Comparison of ENCODE assay signal across 8 cellular contexts in genomic region chr4:13548984-13549546, GRCh38. TPM values are rescaled to one million over a fixed set of nuclear protein-coding genes. Genes with fewer than 3 reads are reported as not detected.
DNase-seq lines count a peak whose midpoint lies in the region; ATAC-seq, FAIRE-seq and TF ChIP-seq lines count a peak whose summit lies in the region.

No MANE protein-coding gene starts in this region.

- H3K4me3 ChIP-seq in HEK293 (ENCODE audit: low read depth, low read length) (peak overlapping the region; percentile 34), MM.1S (ENCODE audit: low read length) (peak overlapping the region; percentile 79), SJSA1 (peak overlapping the region; percentile 38), pancreas (peak overlapping the region in 2 of 4 donors; percentile 19 to 34), tibial artery (peak overlapping the region in 1 of 2 donors; percentile 26)

- H3K9ac ChIP-seq in MM.1S (ENCODE audit: low read length): peak overlapping the region; percentile 59

- CTCF ChIA-PET in HEK293 (lab: Yijun Ruan, JAX): interaction anchor here (0.5 to 1.0 kb wide), 9 partner anchors 9 to 832 kb away, joined by 3 to 5 read pairs (median 3); no protein-coding TSS in a partner anchor

- WGBS in pancreas, 2 donors: 2 to 3% methylated on average over 21 of the region's 21 CpGs

- peak; percentile 65 to 84 (median 75) for ATAC-seq in pancreas

- H4K20me1 ChIP-seq in MM.1S (ENCODE audit: insufficient read depth, low read length): no peaks in the 10 kb centered on the region

- TF ChIP-seq CTCF in HEK293 (tag by site-specific recombination; IDR thresholded peaks at IDR 0.05) (peak; percentile 82), MM.1S (IDR thresholded peaks at IDR 0.05; ENCODE audit: low read length) (peak; percentile 86), pancreas (IDR thresholded peaks at IDR 0.05) (peak; percentile 78 to 84 (median 80)), tibial artery (IDR thresholded peaks at IDR 0.05) (peak; percentile 81 to 82)

- H3K4me1 ChIP-seq in HEK293 (ENCODE audit: control insufficient read depth, insufficient read depth, low read length): no peaks in the 10 kb centered on the region
- peaks cover 5% of the 10 kb centered on the region for H3K4me1 ChIP-seq in MM.1S (ENCODE audit: low read length)
- H3K4me1 ChIP-seq in SJSA1 (replicated peaks): peaks cover 4% of the 10 kb centered on the region; the same call in 1 of the 2 replicates
- H3K4me1 ChIP-seq in pancreas: peaks cover 0 to 14% (median 3%) of the 10 kb centered on the region in 3 donors
- H3K4me1 ChIP-seq in tibial artery: peaks cover 0 to 39% (median 28%) of the 10 kb centered on the region in 4 donors

- no peak for FAIRE-seq in pancreas (lab: Jason Lieb, UNC)

- H3K27ac ChIP-seq in HEK293 (ENCODE audit: extremely low read depth, low read depth, low read length) (no peak overlapping the region), MM.1S (ENCODE audit: low read length) (peak overlapping the region; percentile 58; the same call in 1 of the 2 replicates), SJSA1 (no peak overlapping the region), pancreas (no peak overlapping the region), tibial artery (no peak overlapping the region)

- no peaks in the 10 kb centered on the region for H3K36me3 ChIP-seq in HEK293 (ENCODE audit: control insufficient read depth in 2 of 2, insufficient read depth in 1 of 2, low read length in 2 of 2)
- H3K36me3 ChIP-seq in MM.1S (replicated peaks; ENCODE audit: insufficient read depth, low read length): no peaks in the 10 kb centered on the region
- no peaks in the 10 kb centered on the region for H3K36me3 ChIP-seq in SJSA1
- no peaks in the 10 kb centered on the region for H3K36me3 ChIP-seq in pancreas
- H3K36me3 ChIP-seq in tibial artery: no peaks in the 10 kb centered on the region

- intact Hi-C loops in pancreas (cut with DNase I): no loop called here
- intact Hi-C loops in tibial artery (cut with DNase I; ENCODE audit: low total_unique reads): loop anchor here (2.0 to 10.0 kb wide), 2 partner anchors 696 to 824 kb away; no protein-coding TSS in a partner anchor

- POLR2A ChIA-PET in HEK293 (lab: Yijun Ruan, JAX): no interaction called here

- H3K9me2 ChIP-seq in MM.1S (replicated peaks; ENCODE audit: insufficient read depth, low read length): no peaks in the 10 kb centered on the region

- H3F3A ChIP-seq in MM.1S (ENCODE audit: insufficient read depth, low read length): peaks cover 5% of the 10 kb centered on the region

- H3K27me3 ChIP-seq in MM.1S (replicated peaks; ENCODE audit: insufficient read depth, low read length) (peaks cover 17% of the 10 kb centered on the region; the same call in 1 of the 2 replicates), SJSA1 (replicated peaks) (no peaks in the 10 kb centered on the region), pancreas (peaks cover 12 to 39% (median 20%) of the 10 kb centered on the region in 4 donors), tibial artery (peaks cover 0 to 64% of the 10 kb centered on the region in 2 donors)

- peak overlapping the region; percentile 64 for H3K4me2 ChIP-seq in MM.1S (ENCODE audit: low read depth, low read length)

- peak overlapping the region; percentile 81 for H2AFZ ChIP-seq in MM.1S (ENCODE audit: low read length)

- no peaks in the 10 kb centered on the region for H3K9me3 ChIP-seq in HEK293 (ENCODE audit: control insufficient read depth, insufficient read depth, low read depth, low read length)
- H3K9me3 ChIP-seq in MM.1S (replicated peaks; ENCODE audit: insufficient read depth, low read length): no peaks in the 10 kb centered on the region
- H3K9me3 ChIP-seq in SJSA1 (replicated peaks): no peaks in the 10 kb centered on the region
- H3K9me3 ChIP-seq in pancreas: no peaks in the 10 kb centered on the region
- peaks cover 0 to 13% (median 0%) of the 10 kb centered on the region in 3 donors for H3K9me3 ChIP-seq in tibial artery

- no peaks in the 10 kb centered on the region for H3K79me2 ChIP-seq in MM.1S (ENCODE audit: low read length)

- DNase-seq in GF-D8 (lab: John Stamatoyannopoulos, UW): peak; percentile 30
- peak; percentile 93 for DNase-seq in MM.1S
- DNase-seq in SJSA1 (ENCODE audit: low read depth in 1 of 2, low spot score in 2 of 2): peak; percentile 65 to 69
- peak; percentile 71 to 89 (median 75) for DNase-seq in activated naive CD4-positive, alpha-beta T cell (lab: John Stamatoyannopoulos, UW)
- peak; percentile 51 for DNase-seq in glomerular endothelial cell (ENCODE audit: extremely low read depth, low read depth, low spot score)
- DNase-seq in pancreas: peak; percentile 49 to 94 (median 75)
- peak; percentile 80 to 85 for DNase-seq in tibial artery

TF ChIP-seq in HEK293, 187 proteins besides CTCF, POLR2A, EP300 and RAD21 (continues in another document):
- TF ChIP-seq PBX3 (CRISPR knock-in tag; IDR thresholded peaks at IDR 0.05) (no peak), ZNF639 (tag by site-specific recombination; IDR thresholded peaks at IDR 0.05) (no peak), ZSCAN18 (tag by site-specific recombination; IDR thresholded peaks at IDR 0.05) (no peak), ZNF48 (tag by site-specific recombination; IDR thresholded peaks at IDR 0.05) (no peak), ZNF555 (tag by site-specific recombination; conservative IDR thresholded peaks at IDR 0.05) (no peak), ZNF776 (tag by site-specific recombination; IDR thresholded peaks at IDR 0.05; ENCODE audit: borderline replicate concordance) (no peak), FEZF1 (tag by site-specific recombination; IDR thresholded peaks at IDR 0.05) (peak; percentile 30; the same call in 1 of the 2 replicates), ZNF549 (tag by site-specific recombination; IDR thresholded peaks at IDR 0.05) (no peak), ZNF398 (tag by site-specific recombination; IDR thresholded peaks at IDR 0.05) (no peak), ZBTB17 (tag by site-specific recombination; IDR thresholded peaks at IDR 0.05) (no peak)

RNA-seq across cellular contexts. Expression of gene NKX3-2, which starts 4.8 kb away (rescaled TPM):
- 2.8 and 3.1 TPM in 2 replicates for total RNA-seq in SJSA1 (2014; rRNA removed; shearing (Covaris generic))
- total RNA-seq in glomerular endothelial cell (not detected in 2 replicates), pancreas (under 1 TPM in 5 of 6 donors, not detected in 1; 0.06 to 0.47 (median 0.08) TPM)
- polyA plus RNA-seq in pancreas: under 1 TPM; 0.23 to 0.27 TPM

Comparison
In these comparisons a context has a peak if more than half of its experiments do, and no peak if none do; other contexts are left out.
1. DNase-seq: peak in every context shown above with its lines; median percentile 93 in MM.1S; 82 in tibial artery; 75 in activated naive CD4-positive, alpha-beta T cell; 75 in pancreas; 67 in SJSA1; 51 in glomerular endothelial cell; 30 in GF-D8.